1 cellular context compared by ENCODE assay signal in genomic region chr17:34556384-34556783, GRCh38.
A peak's percentile ranks its signal among the peaks of the same experiment; 100 is the strongest.
TF ChIP-seq lines count a peak whose summit lies in the region.

No MANE protein-coding gene starts in this region.

TF ChIP-seq in WTC11, 78 proteins besides CTCF, POLR2A, EP300 and RAD21 (continued from another document):
- no peak for TF ChIP-seq ATF6 (CRISPR knock-in tag; IDR thresholded peaks at IDR 0.05)
- 0 out of 2 replicates have a peak, but pooled peaks have one; percentile 48 for TF ChIP-seq E2F4 (CRISPR knock-in tag; IDR thresholded peaks at IDR 0.05; ENCODE audit: borderline replicate concordance, low read depth)
- TF ChIP-seq NFE2L1 (CRISPR knock-in tag; IDR thresholded peaks at IDR 0.05), result 0 out of 2 replicates have a peak, but pooled peaks have one; percentile 19
- TF ChIP-seq ZNF317 (CRISPR knock-in tag; IDR thresholded peaks at IDR 0.05; ENCODE audit: borderline replicate concordance, low read depth), result no peak
- TF ChIP-seq HMGA2 (CRISPR knock-in tag; IDR thresholded peaks at IDR 0.05), result no peak
- no peak for TF ChIP-seq PRRX2 (CRISPR knock-in tag; IDR thresholded peaks at IDR 0.05)
- no peak for TF ChIP-seq NR1H2 (CRISPR knock-in tag; IDR thresholded peaks at IDR 0.05)
- TF ChIP-seq SMAD4 (CRISPR knock-in tag; IDR thresholded peaks at IDR 0.05), result 0 out of 2 replicates have a peak, but pooled peaks have one; percentile 50
- TF ChIP-seq ETV6 (CRISPR knock-in tag; IDR thresholded peaks at IDR 0.05), result no peak
- no peak for TF ChIP-seq EMX1 (CRISPR knock-in tag; IDR thresholded peaks at IDR 0.05)
- TF ChIP-seq ZNF671 (CRISPR knock-in tag; IDR thresholded peaks at IDR 0.05), result no peak
- TF ChIP-seq ZBTB21 (CRISPR knock-in tag; IDR thresholded peaks at IDR 0.05; ENCODE audit: borderline replicate concordance), result no peak; the same call in 1 of the 2 replicates
- no peak for TF ChIP-seq STAT6 (CRISPR knock-in tag; conservative IDR thresholded peaks at IDR 0.05; ENCODE audit: low read depth)
- no peak for TF ChIP-seq ZBTB43 (CRISPR knock-in tag; IDR thresholded peaks at IDR 0.05)
- no peak for TF ChIP-seq ZNF219 (CRISPR knock-in tag; IDR thresholded peaks at IDR 0.05; ENCODE audit: borderline replicate concordance)
- TF ChIP-seq USF1 (CRISPR knock-in tag; IDR thresholded peaks at IDR 0.05), result no peak
- TF ChIP-seq ESRRA (CRISPR knock-in tag; IDR thresholded peaks at IDR 0.05; ENCODE audit: borderline replicate concordance), result no peak
- no peak for TF ChIP-seq TP53 (CRISPR knock-in tag; IDR thresholded peaks at IDR 0.05)
- no peak for TF ChIP-seq CBFB (CRISPR knock-in tag; IDR thresholded peaks at IDR 0.05; ENCODE audit: low read depth)
- TF ChIP-seq ZNF263 (CRISPR knock-in tag; IDR thresholded peaks at IDR 0.05; ENCODE audit: low read depth), result no peak
TF ChIP-seq in WTC11: peak in this region for 7.
